8 cellular contexts compared by ENCODE assay signal in the genomic region with DNA sequence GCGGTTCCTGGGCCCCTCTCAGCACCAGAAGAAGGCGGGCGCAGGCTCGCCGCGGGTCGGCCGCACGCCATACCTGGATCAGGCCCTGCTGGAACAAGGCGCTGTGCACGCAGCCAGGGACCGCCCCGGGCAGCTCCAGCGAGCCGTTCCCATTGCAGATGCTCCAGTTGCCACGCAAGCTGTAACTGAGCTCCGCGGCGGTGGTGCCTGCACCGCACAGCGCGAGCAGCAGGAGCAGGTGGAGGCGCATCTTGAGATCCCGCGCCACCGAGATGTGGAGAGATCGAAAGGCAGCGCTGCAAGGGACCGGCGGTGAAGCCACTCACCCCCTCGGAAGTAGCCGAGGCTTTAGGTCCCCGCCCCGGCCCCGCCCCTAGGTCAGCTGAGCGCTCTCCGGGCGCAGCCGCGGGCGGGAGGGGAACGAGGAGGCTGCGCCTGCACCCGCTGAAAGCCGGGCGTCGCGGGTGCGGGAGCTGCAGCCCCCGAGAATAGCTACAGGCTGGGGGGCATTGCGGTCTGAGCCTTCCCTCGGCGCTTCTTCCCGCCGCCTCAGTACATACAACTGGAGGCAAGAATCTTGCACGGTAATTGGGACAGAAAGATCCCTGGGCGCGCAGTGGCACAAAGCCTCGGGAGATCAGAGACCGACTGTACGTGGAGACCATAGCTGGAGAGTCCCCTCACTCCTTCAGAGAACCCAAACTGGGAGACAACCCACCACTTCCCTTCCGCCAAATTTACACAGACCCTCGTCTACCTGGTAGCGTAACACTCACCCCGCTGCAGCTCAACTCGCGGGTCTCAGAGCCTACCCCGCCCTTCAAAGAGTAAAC. TPM values are rescaled to one million over a fixed set of nuclear protein-coding genes. Genes with fewer than 3 reads are reported as not detected.
DNase-seq lines count a peak whose midpoint lies in the region.

A gene (minus strand): TSS at position 324 of the 833 bp plus-strand sequence. CDS start 74 bp downstream, at position 250.

- H3K27me3 ChIP-seq in HAP-1 (ENCODE audit: low read depth), result no peaks in the 10 kb centered on the region
- no peaks in the 10 kb centered on the region for H3K27me3 ChIP-seq in neuron (ENCODE audit: insufficient read depth, low read length)

- H3K36me3 ChIP-seq in HAP-1 (replicated peaks), result no peaks in the 10 kb centered on the region
- H3K36me3 ChIP-seq in neuron (ENCODE audit: insufficient read depth, low read length), result no peaks in the 10 kb centered on the region

- DNase-seq in GF-D8 (lab: John Stamatoyannopoulos, UW) (peak; percentile 54), HAP-1 (ENCODE audit: low spot score in 2 of 2) (peak; percentile 85 to 93), M059J (ENCODE audit: low read depth) (peak; percentile 76), SIG-M5 (lab: John Stamatoyannopoulos, UW) (peak; percentile 16), activated gamma-delta T cell (lab: John Stamatoyannopoulos, UW) (peak; percentile 76), foreskin melanocyte (peak; percentile 70), stromal cell of bone marrow (ENCODE audit: low read depth) (peak; percentile 65)

- H3K4me1 ChIP-seq in HAP-1 (no peaks in the 10 kb centered on the region; the same call in none of the 2 replicates), neuron (ENCODE audit: insufficient read depth, low read length) (peaks cover 4% of the 10 kb centered on the region)

- H3K9me3 ChIP-seq in HAP-1 (no peaks in the 10 kb centered on the region), neuron (ENCODE audit: low read length) (no peaks in the 10 kb centered on the region)

- in situ Hi-C loops in HAP-1 (cut with MboI; ENCODE audit: low sequenced_read_pairs), result no loop called here

- peak within 1 kb of the TSS; percentile 83 for H2AFZ ChIP-seq in neuron (ENCODE audit: low read depth, low read length)

- H3K4me3 ChIP-seq in HAP-1 (peak within 1 kb of the TSS; percentile 80), neuron (ENCODE audit: low read length) (peak within 1 kb of the TSS; percentile 89)

RNA-seq across cellular contexts. Expression of the gene that starts here (rescaled TPM):
- 10.9 and 16.7 TPM in 2 replicates for total RNA-seq in M059J (2014; rRNA removed; shearing (Covaris generic))

Comparison
In these comparisons a context has a peak if more than half of its experiments do, and no peak if none do; other contexts are left out.
1. Peak in every context shown above with its lines: DNase-seq and H3K4me3 ChIP-seq.
2. DNase-seq: peak in every context shown above with its lines; median percentile 89 in HAP-1; 76 in M059J; 76 in activated gamma-delta T cell; 70 in foreskin melanocyte; 65 in stromal cell of bone marrow; 54 in GF-D8; 16 in SIG-M5.